In the genomic region with DNA sequence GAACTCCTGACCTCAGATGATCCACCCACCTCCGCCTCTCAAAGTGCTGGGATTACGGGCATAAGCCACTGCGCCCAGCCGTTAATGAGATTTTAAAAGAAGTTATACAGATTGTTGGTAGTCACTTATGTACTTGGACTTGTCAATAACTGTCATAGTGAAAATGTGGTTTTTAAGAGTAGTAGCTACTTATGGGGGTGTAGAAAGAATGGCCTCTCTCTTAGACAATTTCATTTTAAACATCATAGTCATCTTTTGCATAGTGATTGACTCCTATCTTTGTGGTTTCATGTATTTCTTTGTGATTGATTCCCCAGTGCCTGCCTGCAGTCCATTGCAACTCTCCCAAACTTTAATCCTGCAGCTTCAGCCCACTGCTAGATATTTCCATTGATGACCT, we compare ENCODE assay signal across 24 cellular contexts.
"Had no signal": no experiment of that assay in that cellular context is flagged by ENCODE, and none has a peak within 500 bp of the region (broad histone marks: within the 10 kb centered on the region; RNA-seq: fewer than 3 reads in every experiment).

No MANE protein-coding gene starts in this region.

- H3K4me1 ChIP-seq: adrenal gland, ascending aorta, breast epithelium, foreskin keratinocyte, left lung, neural progenitor cell, sigmoid colon, thyroid gland, upper lobe of right lung had no signal

- H3K9ac ChIP-seq: neural progenitor cell had no signal

- H3K27ac ChIP-seq: adrenal gland, ascending aorta, breast epithelium, foreskin keratinocyte, left lung, neural progenitor cell, sigmoid colon, thyroid gland, upper lobe of right lung had no signal

- H3K36me3 ChIP-seq: breast epithelium had no signal

- DNase-seq: activated CD4-positive, alpha-beta T cell treated with anti-CD3 and anti-CD28 coated beads, Interleukin-2, amount 50 U/mL, for 48 hours; activated CD4-positive, CD25-positive, alpha-beta regulatory T cell treated with anti-CD3 and anti-CD28 coated beads, Interleukin-2, amount 50 U/mL, for 72 hours; activated effector memory CD4-positive, alpha-beta T cell treated with anti-CD3 and anti-CD28 coated beads, Interleukin-2, amount 50 U/mL, for 16 hours; activated naive CD4-positive, alpha-beta T cell treated with anti-CD3 and anti-CD28 coated beads, Interleukin-2, amount 50 U/mL, for 16 hours; activated T-cell treated with anti-CD3 and anti-CD28 coated beads, Interleukin-2, amount 50 U/mL, for 24 hours; adrenal gland; effector memory CD4-positive, alpha-beta T cell; foreskin keratinocyte; kidney glomerular epithelial cell; left lung; naive B cell; retina; sigmoid colon; stimulated activated CD4-positive, alpha-beta T cell treated with anti-CD3 and anti-CD28 coated beads, Interleukin-2, amount 100 ng/mL, for 48 hours; stimulated activated naive CD4-positive, alpha-beta T cell treated with Interleukin-2 at 50 U/mL for 16 hours; substantia nigra; thyroid gland; upper lobe of right lung had no signal

- H3K27ac Mint-ChIP-seq: naive B cell, neural progenitor cell had no signal

- H3K27me3 Mint-ChIP-seq: central memory CD8-positive, alpha-beta T cell; naive B cell had no signal

- H2AFZ ChIP-seq: neural progenitor cell had no signal

- H3K4me3 ChIP-seq: adrenal gland, ascending aorta, breast epithelium, left lung, lung, neural progenitor cell, sigmoid colon, smooth muscle cell, thyroid gland, upper lobe of right lung had no signal

- H3K9me3 ChIP-seq: adrenal gland, left lung, sigmoid colon, thyroid gland, upper lobe of right lung had no signal

- H3K9me3 Mint-ChIP-seq: activated T-cell treated with anti-CD3 and anti-CD28 coated beads, Interleukin-2, amount 50 U/mL, for 24 hours; central memory CD8-positive, alpha-beta T cell had no signal

- H3K27me3 ChIP-seq: ascending aorta, foreskin keratinocyte, left lung, neural progenitor cell, sigmoid colon, thyroid gland, upper lobe of right lung had no signal

- H3K4me3 Mint-ChIP-seq: activated T-cell treated with anti-CD3 and anti-CD28 coated beads, Interleukin-2, amount 50 U/mL, for 24 hours; central memory CD8-positive, alpha-beta T cell; naive B cell; neural progenitor cell had no signal

- H3K4me1 Mint-ChIP-seq: neural progenitor cell had no signal

- ATAC-seq: foreskin keratinocyte, left lung, upper lobe of right lung had no signal

- H3K4me2 ChIP-seq: neural progenitor cell, smooth muscle cell had no signal
